In genomic region chr16:23950898-23951297, GRCh38 we compare ENCODE assay signal across 13 cellular contexts.
DNase-seq lines count a peak whose midpoint lies in the region; ATAC-seq and TF ChIP-seq lines count a peak whose summit lies in the region.
"Had no signal": no experiment of that assay in that cellular context is flagged by ENCODE, and none has a peak within 500 bp of the region (broad histone marks: within the 10 kb centered on the region; RNA-seq: fewer than 3 reads in every experiment).

No MANE protein-coding gene starts in this region.

- no peaks in the 10 kb centered on the region for H3K9me3 Mint-ChIP-seq in activated T-cell treated with anti-CD3 and anti-CD28 coated beads, Interleukin-2, amount 50 U/mL, for 4 hours
- no peaks in the 10 kb centered on the region for H3K9me3 Mint-ChIP-seq in activated naive CD8-positive, alpha-beta T cell treated with anti-CD3 and anti-CD28 coated beads, Interleukin-2, amount 50 U/mL, for 24 hours

- H3K4me3 Mint-ChIP-seq in activated T-cell treated with anti-CD3 and anti-CD28 coated beads, Interleukin-2, amount 50 U/mL, for 4 hours: peak overlapping the region; percentile 35
- peak overlapping the region; percentile 58 for H3K4me3 Mint-ChIP-seq in activated naive CD8-positive, alpha-beta T cell treated with anti-CD3 and anti-CD28 coated beads, Interleukin-2, amount 50 U/mL, for 24 hours

- no peaks in the 10 kb centered on the region for H3K27me3 Mint-ChIP-seq in activated T-cell treated with anti-CD3 and anti-CD28 coated beads, Interleukin-2, amount 50 U/mL, for 4 hours (ENCODE audit: low read depth)
- no peaks in the 10 kb centered on the region for H3K27me3 Mint-ChIP-seq in activated naive CD8-positive, alpha-beta T cell treated with anti-CD3 and anti-CD28 coated beads, Interleukin-2, amount 50 U/mL, for 24 hours

- ATAC-seq in activated T-cell treated with anti-CD3 and anti-CD28 coated beads, Interleukin-2, amount 50 U/mL, for 4 hours: peak; percentile 39 to 51
- peak; percentile 31 for ATAC-seq in activated naive CD8-positive, alpha-beta T cell treated with anti-CD3 and anti-CD28 coated beads, Interleukin-2, amount 50 U/mL, for 24 hours
- no peak for ATAC-seq in GM19351 (IDR thresholded peaks at IDR 0.05; ENCODE audit: unreplicated experiment)

- H3K27ac ChIP-seq in spleen: peak overlapping the region; percentile 35 to 87 (median 72)

- WGBS in spleen, 5 donors: 34 to 61% (median 49%) methylated on average over 7 of the region's 7 CpGs

- H3K36me3 ChIP-seq in spleen: no peaks in the 10 kb centered on the region
- H3K36me3 ChIP-seq: Peyer's patch had no signal

- intact Hi-C loops in spleen (cut with DNase I; ENCODE audit: low total_unique reads): no loop called here

- no peak overlapping the region for H3K4me3 ChIP-seq in spleen
- H3K4me3 ChIP-seq: hepatocyte, Peyer's patch had no signal

- H3K27me3 ChIP-seq in spleen (replicated peaks in 1 of 7): no peaks in the 10 kb centered on the region
- H3K27me3 ChIP-seq: hepatocyte, Peyer's patch had no signal

- H3K9me3 ChIP-seq in spleen: no peaks in the 10 kb centered on the region
- H3K9me3 ChIP-seq: Peyer's patch had no signal

- TF ChIP-seq POLR2A in spleen (IDR thresholded peaks at IDR 0.05): no peak

- H3K4me1 ChIP-seq in spleen: peaks cover 21 to 99% (median 65%) of the 10 kb centered on the region in 6 donors

- no peak for TF ChIP-seq CTCF in spleen (IDR thresholded peaks at IDR 0.05 in 8 of 11, conservative IDR thresholded peaks at IDR 0.05 in 3 of 11)

- H3K36me3 Mint-ChIP-seq in activated T-cell treated with anti-CD3 and anti-CD28 coated beads, Interleukin-2, amount 50 U/mL, for 4 hours (ENCODE audit: insufficient read depth): no peaks in the 10 kb centered on the region
- H3K36me3 Mint-ChIP-seq in activated naive CD8-positive, alpha-beta T cell treated with anti-CD3 and anti-CD28 coated beads, Interleukin-2, amount 50 U/mL, for 24 hours (ENCODE audit: low read depth): peaks cover 11% of the 10 kb centered on the region

- DNase-seq in activated T-cell treated with anti-CD3 and anti-CD28 coated beads, Interleukin-2, amount 50 U/mL, for 4 hours: no peak
- no peak for DNase-seq in activated T-cell treated with anti-CD3 and anti-CD28 coated beads for 4 hours
- peak; percentile 35 for DNase-seq in OCI-M1 (lab: John Stamatoyannopoulos, UW)
- peak; percentile 20 for DNase-seq in activated naive CD8-positive, alpha-beta T cell treated with anti-CD3 and anti-CD28 coated beads, Interleukin-2, amount 50 U/mL, for 24 hours
- DNase-seq in spleen: no peak
- DNase-seq in NOMO-1 (lab: John Stamatoyannopoulos, UW; ENCODE audit: unreplicated experiment in 2 of 2): no peak
- no peak for DNase-seq in iPS-NIHi7 (ENCODE audit: extremely low spot score)
- DNase-seq: DMS53, MV-4-11, NCI-H226, Peyer's patch had no signal

- H3K27ac Mint-ChIP-seq in activated naive CD8-positive, alpha-beta T cell treated with anti-CD3 and anti-CD28 coated beads, Interleukin-2, amount 50 U/mL, for 24 hours: peak overlapping the region; percentile 88

- peaks cover 96% of the 10 kb centered on the region for H3K4me1 Mint-ChIP-seq in activated T-cell treated with anti-CD3 and anti-CD28 coated beads, Interleukin-2, amount 50 U/mL, for 4 hours (ENCODE audit: low read depth)
- peaks cover 91% of the 10 kb centered on the region for H3K4me1 Mint-ChIP-seq in activated naive CD8-positive, alpha-beta T cell treated with anti-CD3 and anti-CD28 coated beads, Interleukin-2, amount 50 U/mL, for 24 hours

Comparison
In these comparisons a context has a peak if more than half of its experiments do, and no peak if none do; other contexts are left out.
1. DNase-seq: peak in OCI-M1 (single experiment) and activated naive CD8-positive, alpha-beta T cell treated with anti-CD3 and anti-CD28 coated beads, Interleukin-2, amount 50 U/mL, for 24 hours (single experiment); none in activated T-cell treated with anti-CD3 and anti-CD28 coated beads, Interleukin-2, amount 50 U/mL, for 4 hours (single experiment), activated T-cell treated with anti-CD3 and anti-CD28 coated beads for 4 hours (single experiment), spleen (single experiment), NOMO-1 (0 of 2) and iPS-NIHi7 (single experiment).